8 cellular contexts compared by ENCODE assay signal in the genomic region with DNA sequence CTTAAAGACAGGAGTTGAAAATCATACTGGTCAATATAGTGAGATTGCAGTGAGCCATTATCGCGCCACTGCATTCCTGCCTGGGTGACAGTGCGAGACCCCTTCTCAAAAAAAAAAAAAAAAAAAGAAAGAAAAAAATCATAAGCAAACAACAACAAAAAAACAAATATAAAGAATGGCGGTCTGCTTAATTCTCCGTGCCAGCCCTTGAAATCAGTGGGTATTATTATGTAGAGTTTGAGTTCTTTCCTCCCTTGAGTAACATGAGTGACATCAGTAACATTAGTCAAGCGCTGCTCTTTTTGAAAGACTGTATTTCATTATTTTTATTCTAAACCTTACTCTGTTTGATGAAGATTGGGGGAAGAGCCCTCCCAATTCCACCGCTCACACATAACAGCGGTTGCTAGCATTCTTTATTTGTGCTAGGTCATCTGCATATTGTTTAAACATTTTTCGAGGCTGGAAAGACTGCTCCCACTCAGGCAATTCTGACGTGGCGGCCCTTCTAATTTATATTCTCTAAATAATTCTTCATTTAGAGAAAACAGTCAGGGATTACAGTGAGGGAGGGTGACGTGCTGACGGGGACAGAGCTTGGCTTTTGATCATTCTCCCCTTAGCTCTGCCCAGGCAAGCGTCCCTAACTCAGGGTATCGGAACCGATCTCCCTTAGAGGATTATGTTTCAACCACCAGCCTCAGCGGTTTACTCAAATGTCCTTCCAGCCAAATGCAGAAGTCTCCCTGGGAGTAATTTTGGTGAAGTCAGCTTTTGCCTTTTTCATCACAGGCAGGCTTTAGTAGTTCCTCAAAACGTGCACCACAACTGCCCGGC. TPM values are rescaled to one million over a fixed set of nuclear protein-coding genes. Genes with fewer than 3 reads are reported as not detected.
DNase-seq lines count a peak whose midpoint lies in the region; ATAC-seq, FAIRE-seq and TF ChIP-seq lines count a peak whose summit lies in the region.

No MANE protein-coding gene starts in this region.

- H2AFZ ChIP-seq in GM23338: peak overlapping the region; percentile 84; the same call in 1 of the 2 replicates

- no peaks in the 10 kb centered on the region for H3K9me2 ChIP-seq in GM23338 (ENCODE audit: insufficient read depth)

- no peak for TF ChIP-seq EP300 in gastroesophageal sphincter (IDR thresholded peaks at IDR 0.05)

- peak; percentile 46 for ATAC-seq in GM23338
- ATAC-seq in gastroesophageal sphincter: no peak
- peak; percentile 17 to 43 (median 32) for ATAC-seq in pancreas

- 21 to 24% methylated on average over 16 to 17 of the region's 19 CpGs for WGBS in gastroesophageal sphincter (ENCODE audit: low coverage in 1 of 2), 2 donors
- WGBS in pancreas, 2 donors: 11 to 13% methylated on average over 19 of the region's 19 CpGs

- no peaks in the 10 kb centered on the region for H3K9me3 Mint-ChIP-seq in GM23338

- peak overlapping the region; percentile 94 for H3K4me2 ChIP-seq in GM23338

- peak overlapping the region; percentile 98 for H3K27ac ChIP-seq in C4-2B
- peak overlapping the region; percentile 96 for H3K27ac ChIP-seq in GM23338 (ENCODE audit: low read depth)
- H3K27ac ChIP-seq in gastroesophageal sphincter: peak overlapping the region; percentile 95 to 97 (median 96)
- peak overlapping the region; percentile 92 to 100 (median 98) for H3K27ac ChIP-seq in pancreas

- peaks cover 35% of the 10 kb centered on the region for H3K79me2 ChIP-seq in GM23338 (replicated peaks; ENCODE audit: insufficient read depth)

- peaks cover 13% of the 10 kb centered on the region; the same call in 1 of the 2 replicates for H4K20me1 ChIP-seq in GM23338 (replicated peaks; ENCODE audit: insufficient read depth)

- peak overlapping the region; percentile 90 for H3K4me3 Mint-ChIP-seq in GM23338

- DNase-seq in GM23338 (ENCODE audit: low spot score) (peak; percentile 64), NCI-H2107 treated with DMSO at 0.1 percent for 48 hours (lab: John Stamatoyannopoulos, UW; ENCODE audit: unreplicated experiment) (peak; percentile 82), activated T-cell treated with anti-CD3 and anti-CD28 coated beads for 4 hours (peak; percentile 29), pancreas (no peak), foreskin melanocyte (no peak), mucosa of gallbladder (ENCODE audit: low spot score) (no peak)

- H3K36me3 Mint-ChIP-seq in GM23338 (ENCODE audit: low read depth): no peaks in the 10 kb centered on the region; the same call in 2 of the 3 replicates

- H3K36me3 ChIP-seq in GM23338 (ENCODE audit: insufficient read depth) (no peaks in the 10 kb centered on the region), gastroesophageal sphincter (no peaks in the 10 kb centered on the region), pancreas (no peaks in the 10 kb centered on the region)

- peaks cover 14% of the 10 kb centered on the region for H3K4me1 ChIP-seq in GM23338 (ENCODE audit: insufficient read depth)
- peaks cover 0 to 45% (median 9%) of the 10 kb centered on the region in 3 donors for H3K4me1 ChIP-seq in gastroesophageal sphincter
- peaks cover 5 to 29% (median 15%) of the 10 kb centered on the region in 3 donors for H3K4me1 ChIP-seq in pancreas

- peaks cover 4% of the 10 kb centered on the region; the same call in 1 of the 2 replicates for H3F3A ChIP-seq in GM23338 (replicated peaks; ENCODE audit: low read depth)

- H3K9me3 ChIP-seq in gastroesophageal sphincter (no peaks in the 10 kb centered on the region), pancreas (no peaks in the 10 kb centered on the region)

- no peak for FAIRE-seq in pancreas (lab: Jason Lieb, UNC)

- TF ChIP-seq CTCF in C4-2B (conservative IDR thresholded peaks at IDR 0.05) (no peak), GM23338 (conservative IDR thresholded peaks at IDR 0.05; ENCODE audit: low read depth in 2 of 2) (no peak), gastroesophageal sphincter (IDR thresholded peaks at IDR 0.05) (no peak), pancreas (IDR thresholded peaks at IDR 0.05) (no peak)

- intact Hi-C loops in pancreas (cut with DNase I): no loop called here

- peak overlapping the region; percentile 96 for H3K27ac Mint-ChIP-seq in GM23338

- H3K4me1 Mint-ChIP-seq in GM23338: peaks cover 31% of the 10 kb centered on the region

- no peak for TF ChIP-seq POLR2A in gastroesophageal sphincter (IDR thresholded peaks at IDR 0.05)

- H3K27me3 ChIP-seq in GM23338 (ENCODE audit: insufficient read depth) (peaks cover 10% of the 10 kb centered on the region), gastroesophageal sphincter (no peaks in the 10 kb centered on the region), pancreas (no peaks in the 10 kb centered on the region)

- peak overlapping the region; percentile 82 for H3K4me3 ChIP-seq in GM23338
- H3K4me3 ChIP-seq in gastroesophageal sphincter: peak overlapping the region; percentile 78 to 92
- peak overlapping the region; percentile 62 to 98 (median 94) for H3K4me3 ChIP-seq in pancreas

- peaks cover 15% of the 10 kb centered on the region for H3K27me3 Mint-ChIP-seq in GM23338 (ENCODE audit: insufficient read depth, low read depth, poor library complexity)

TF ChIP-seq in GM23338, 12 proteins besides CTCF, POLR2A, EP300 and RAD21 (continues in another document):
- TF ChIP-seq, protein P1, sequence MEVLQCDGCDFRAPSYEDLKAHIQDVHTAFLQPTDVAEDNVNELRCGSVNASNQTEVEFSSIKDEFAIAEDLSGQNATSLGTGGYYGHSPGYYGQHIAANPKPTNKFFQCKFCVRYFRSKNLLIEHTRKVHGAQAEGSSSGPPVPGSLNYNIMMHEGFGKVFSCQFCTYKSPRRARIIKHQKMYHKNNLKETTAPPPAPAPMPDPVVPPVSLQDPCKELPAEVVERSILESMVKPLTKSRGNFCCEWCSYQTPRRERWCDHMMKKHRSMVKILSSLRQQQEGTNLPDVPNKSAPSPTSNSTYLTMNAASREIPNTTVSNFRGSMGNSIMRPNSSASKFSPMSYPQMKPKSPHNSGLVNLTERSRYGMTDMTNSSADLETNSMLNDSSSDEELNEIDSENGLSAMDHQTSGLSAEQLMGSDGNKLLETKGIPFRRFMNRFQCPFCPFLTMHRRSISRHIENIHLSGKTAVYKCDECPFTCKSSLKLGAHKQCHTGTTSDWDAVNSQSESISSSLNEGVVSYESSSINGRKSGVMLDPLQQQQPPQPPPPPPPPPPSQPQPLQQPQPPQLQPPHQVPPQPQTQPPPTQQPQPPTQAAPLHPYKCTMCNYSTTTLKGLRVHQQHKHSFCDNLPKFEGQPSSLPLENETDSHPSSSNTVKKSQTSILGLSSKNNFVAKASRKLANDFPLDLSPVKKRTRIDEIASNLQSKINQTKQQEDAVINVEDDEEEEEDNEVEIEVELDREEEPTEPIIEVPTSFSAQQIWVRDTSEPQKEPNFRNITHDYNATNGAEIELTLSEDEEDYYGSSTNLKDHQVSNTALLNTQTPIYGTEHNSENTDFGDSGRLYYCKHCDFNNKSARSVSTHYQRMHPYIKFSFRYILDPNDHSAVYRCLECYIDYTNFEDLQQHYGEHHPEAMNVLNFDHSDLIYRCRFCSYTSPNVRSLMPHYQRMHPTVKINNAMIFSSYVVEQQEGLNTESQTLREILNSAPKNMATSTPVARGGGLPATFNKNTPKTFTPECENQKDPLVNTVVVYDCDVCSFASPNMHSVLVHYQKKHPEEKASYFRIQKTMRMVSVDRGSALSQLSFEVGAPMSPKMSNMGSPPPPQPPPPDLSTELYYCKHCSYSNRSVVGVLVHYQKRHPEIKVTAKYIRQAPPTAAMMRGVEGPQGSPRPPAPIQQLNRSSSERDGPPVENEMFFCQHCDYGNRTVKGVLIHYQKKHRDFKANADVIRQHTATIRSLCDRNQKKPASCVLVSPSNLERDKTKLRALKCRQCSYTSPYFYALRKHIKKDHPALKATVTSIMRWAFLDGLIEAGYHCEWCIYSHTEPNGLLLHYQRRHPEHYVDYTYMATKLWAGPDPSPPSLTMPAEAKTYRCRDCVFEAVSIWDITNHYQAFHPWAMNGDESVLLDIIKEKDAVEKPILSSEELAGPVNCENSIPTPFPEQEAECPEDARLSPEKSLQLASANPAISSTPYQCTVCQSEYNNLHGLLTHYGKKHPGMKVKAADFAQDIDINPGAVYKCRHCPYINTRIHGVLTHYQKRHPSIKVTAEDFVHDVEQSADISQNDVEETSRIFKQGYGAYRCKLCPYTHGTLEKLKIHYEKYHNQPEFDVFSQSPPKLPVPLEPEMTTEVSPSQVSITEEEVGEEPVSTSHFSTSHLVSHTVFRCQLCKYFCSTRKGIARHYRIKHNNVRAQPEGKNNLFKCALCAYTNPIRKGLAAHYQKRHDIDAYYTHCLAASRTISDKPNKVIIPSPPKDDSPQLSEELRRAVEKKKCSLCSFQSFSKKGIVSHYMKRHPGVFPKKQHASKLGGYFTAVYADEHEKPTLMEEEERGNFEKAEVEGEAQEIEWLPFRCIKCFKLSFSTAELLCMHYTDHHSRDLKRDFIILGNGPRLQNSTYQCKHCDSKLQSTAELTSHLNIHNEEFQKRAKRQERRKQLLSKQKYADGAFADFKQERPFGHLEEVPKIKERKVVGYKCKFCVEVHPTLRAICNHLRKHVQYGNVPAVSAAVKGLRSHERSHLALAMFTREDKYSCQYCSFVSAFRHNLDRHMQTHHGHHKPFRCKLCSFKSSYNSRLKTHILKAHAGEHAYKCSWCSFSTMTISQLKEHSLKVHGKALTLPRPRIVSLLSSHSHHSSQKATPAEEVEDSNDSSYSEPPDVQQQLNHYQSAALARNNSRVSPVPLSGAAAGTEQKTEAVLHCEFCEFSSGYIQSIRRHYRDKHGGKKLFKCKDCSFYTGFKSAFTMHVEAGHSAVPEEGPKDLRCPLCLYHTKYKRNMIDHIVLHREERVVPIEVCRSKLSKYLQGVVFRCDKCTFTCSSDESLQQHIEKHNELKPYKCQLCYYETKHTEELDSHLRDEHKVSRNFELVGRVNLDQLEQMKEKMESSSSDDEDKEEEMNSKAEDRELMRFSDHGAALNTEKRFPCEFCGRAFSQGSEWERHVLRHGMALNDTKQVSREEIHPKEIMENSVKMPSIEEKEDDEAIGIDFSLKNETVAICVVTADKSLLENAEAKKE (CRISPR knock-in tag; IDR thresholded peaks at IDR 0.05): no peak

RNA-seq across cellular contexts. Expression of gene MARCHF6, which starts 0.9 kb away (rescaled TPM):
- 72.7 and 77.5 TPM in 2 replicates for total RNA-seq in GM23338 (2014; rRNA removed; shearing (Covaris generic))
- polyA plus RNA-seq in GM23338 (2016; fragmentation: Nextera tagmentation; extraction: Ambion mirVana) (50.9 and 70.8 TPM in 2 replicates), pancreas (10 to 100 TPM; 68.5 to 88.4 TPM)
- total RNA-seq in gastroesophageal sphincter (100 to 1,000 TPM in 2 of 4 donors, 10 to 100 TPM in 2; 69.9 to 106 (median 93.9) TPM), pancreas (100 to 1,000 TPM in 1 of 6 donors, 10 to 100 TPM in 5; 72.4 to 105 (median 83.3) TPM), mucosa of gallbladder (163 TPM)

RNA-seq across cellular contexts. Expression of gene CMBL, which starts 44.9 kb away (rescaled TPM):
- total RNA-seq in GM23338 (2014; rRNA removed; shearing (Covaris generic)): 13.2 and 23.3 TPM in 2 replicates
- polyA plus RNA-seq in GM23338 (2016; fragmentation: Nextera tagmentation; extraction: Ambion mirVana): 23.5 and 24.1 TPM in 2 replicates
- total RNA-seq in gastroesophageal sphincter: 1 to 10 TPM; 2.2 to 7.7 (median 4.4) TPM
- 10 to 100 TPM; 10.8 to 20.3 (median 11.7) TPM for total RNA-seq in pancreas
- polyA plus RNA-seq in pancreas: 10 to 100 TPM in 1 of 2 donors, 1 to 10 TPM in 1; 6.2 to 11.4 TPM
- total RNA-seq in mucosa of gallbladder: 90.1 TPM

Comparison
In these comparisons a context has a peak if more than half of its experiments do, and no peak if none do; other contexts are left out.
1. DNase-seq: peak in GM23338 (single experiment), NCI-H2107 treated with DMSO at 0.1 percent for 48 hours (single experiment) and activated T-cell treated with anti-CD3 and anti-CD28 coated beads for 4 hours (single experiment); none in pancreas (0 of 6), foreskin melanocyte (single experiment) and mucosa of gallbladder (single experiment).
2. Peak in every context shown above with its lines, with median percentiles within 50 percentile points of each other: H3K27ac ChIP-seq and H3K4me3 ChIP-seq.